16 cellular contexts compared by ENCODE assay signal in genomic region chr2:118459425-118459824, GRCh38.
DNase-seq lines count a peak whose midpoint lies in the region; ATAC-seq and TF ChIP-seq lines count a peak whose summit lies in the region.
"Had no signal": no experiment of that assay in that cellular context is flagged by ENCODE, and none has a peak within 500 bp of the region (broad histone marks: within the 10 kb centered on the region; RNA-seq: fewer than 3 reads in every experiment).

No MANE protein-coding gene starts in this region.

- H3K9ac ChIP-seq in GM23248: no peak overlapping the region

- H3K4me1 ChIP-seq in GM23248 (ENCODE audit: insufficient read depth): no peaks in the 10 kb centered on the region

- H3K4me3 ChIP-seq in GM23248 (no peak overlapping the region), NB4 (ENCODE audit: low read depth, low read length) (no peak overlapping the region), brain microvascular endothelial cell (ENCODE audit: low read depth, low read length) (no peak overlapping the region), retinal pigment epithelial cell (ENCODE audit: low read length) (no peak overlapping the region)

- ATAC-seq in HG03520 (IDR thresholded peaks at IDR 0.05; ENCODE audit: unreplicated experiment): no peak

- TF ChIP-seq CTCF in NB4 (IDR thresholded peaks at IDR 0.05; ENCODE audit: low read depth, low read length) (no peak), brain microvascular endothelial cell (IDR thresholded peaks at IDR 0.05; ENCODE audit: low read depth, low read length, missing control alignments) (peak; percentile 24), retinal pigment epithelial cell (conservative IDR thresholded peaks at IDR 0.05; ENCODE audit: low read depth, low read length) (peak; percentile 9)

- H3K9me2 ChIP-seq in GM23248 (ENCODE audit: insufficient read depth): no peaks in the 10 kb centered on the region

- 92 to 95% methylated on average over 1 of the region's 1 CpG for WGBS in GM23248 (ENCODE audit: low coverage in 1 of 2, low lambda C conversion rate in 2 of 2, missing lambda C conversion rate in 2 of 2), 2 experiments

- in situ Hi-C loops in GM23248 (cut with MboI): no loop called here
- in situ Hi-C loops in brain microvascular endothelial cell (cut with HindIII; ENCODE audit: low pct_ligation_motif_present, low sequenced_read_pairs): no loop called here
- in situ Hi-C loops in G401 (cut with HindIII; ENCODE audit: low sequenced_read_pairs): no loop called here

- H3F3A ChIP-seq in GM23248 (ENCODE audit: insufficient read depth): no peaks in the 10 kb centered on the region

- no peak for TF ChIP-seq POLR2A in NB4 (IDR thresholded peaks at IDR 0.05; ENCODE audit: extremely low read depth, insufficient read length)

- peaks cover 12% of the 10 kb centered on the region for H3K27me3 ChIP-seq in GM23248 (replicated peaks; ENCODE audit: insufficient read depth)
- H3K27me3 ChIP-seq in brain microvascular endothelial cell (replicated peaks): no peaks in the 10 kb centered on the region

- no peaks in the 10 kb centered on the region for H3K36me3 ChIP-seq in GM23248 (ENCODE audit: low read depth)
- no peaks in the 10 kb centered on the region for H3K36me3 ChIP-seq in brain microvascular endothelial cell (replicated peaks)

- peak; percentile 21 for DNase-seq in GM23248
- DNase-seq in NB4 (ENCODE audit: low read depth): peak; percentile 8
- no peak for DNase-seq in brain microvascular endothelial cell
- DNase-seq in retinal pigment epithelial cell (ENCODE audit: low read depth): no peak
- DNase-seq in G401 (ENCODE audit: low spot score): no peak
- DNase-seq in NCI-H345 treated with DMSO at 0.1 percent for 48 hours (lab: John Stamatoyannopoulos, UW; ENCODE audit: unreplicated experiment): no peak
- DNase-seq: ACHN; CD4-positive, alpha-beta T cell; HCEC 1CT; KG1; NCI-H1092 treated with DMSO at 0.1 percent for 48 hours; NCI-H524 treated with DMSO at 0.1 percent for 48 hours; RPMI8226; SIG-M5 had no signal

- H2AFZ ChIP-seq in GM23248: no peak overlapping the region

- H3K9me3 ChIP-seq in GM23248 (ENCODE audit: low read depth): no peaks in the 10 kb centered on the region

- H3K27ac ChIP-seq in GM23248: no peak overlapping the region
- no peak overlapping the region for H3K27ac ChIP-seq in brain microvascular endothelial cell
- H3K27ac ChIP-seq: HL-60 had no signal

- no peaks in the 10 kb centered on the region for H3K79me2 ChIP-seq in GM23248 (ENCODE audit: insufficient read depth)

- no peak overlapping the region for H3K4me2 ChIP-seq in GM23248 (ENCODE audit: unreplicated experiment)

- no peaks in the 10 kb centered on the region for H4K20me1 ChIP-seq in GM23248 (ENCODE audit: insufficient read depth)

Comparison
In these comparisons a context has a peak if more than half of its experiments do, and no peak if none do; other contexts are left out.
1. DNase-seq: peak in GM23248 (single experiment) and NB4 (single experiment); none in brain microvascular endothelial cell (single experiment), retinal pigment epithelial cell (single experiment), G401 (single experiment) and NCI-H345 treated with DMSO at 0.1 percent for 48 hours (single experiment).